7 cellular contexts compared by ENCODE assay signal in the genomic region with DNA sequence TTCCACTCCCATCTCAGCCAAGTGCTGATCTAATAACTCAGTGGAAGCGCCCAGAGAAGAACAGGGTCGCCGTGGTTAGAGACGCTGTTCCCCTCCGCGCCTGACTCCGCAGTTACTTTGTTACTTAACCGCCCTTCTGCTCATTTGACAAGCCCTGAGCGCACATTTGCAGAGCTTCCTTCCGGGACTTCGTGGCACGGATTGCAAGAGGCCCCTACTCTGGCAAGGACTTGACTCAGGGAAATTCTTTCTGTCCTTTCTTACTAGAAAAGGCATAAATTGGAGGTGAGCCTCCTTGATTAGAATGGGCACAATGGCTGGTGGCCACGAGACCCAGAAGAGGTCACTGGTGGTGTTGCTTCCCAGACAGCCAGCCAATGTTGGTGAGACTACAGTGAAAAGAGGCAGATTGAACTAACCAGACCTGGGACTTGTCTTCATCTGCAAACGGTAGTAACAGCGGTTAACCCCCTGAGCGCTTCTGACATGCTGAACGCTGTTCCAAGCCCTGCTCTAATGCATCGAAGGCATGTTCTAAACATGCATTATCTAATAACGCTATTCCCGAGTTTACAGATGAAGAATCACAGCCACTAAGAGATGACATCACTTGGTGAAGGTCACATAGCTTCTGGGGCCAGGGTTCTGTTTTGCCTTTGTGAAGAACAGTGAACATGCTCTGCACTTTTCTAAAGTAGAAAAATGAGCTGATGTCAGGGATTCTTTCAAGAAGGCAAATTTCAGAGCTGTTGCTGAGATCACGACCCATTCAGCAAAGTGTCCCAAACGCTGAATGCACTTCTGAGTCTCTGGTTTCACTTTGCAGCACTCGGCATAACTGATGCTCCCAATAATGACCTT. TPM values are rescaled to one million over a fixed set of nuclear protein-coding genes. Genes with fewer than 3 reads are reported as not detected.
DNase-seq lines count a peak whose midpoint lies in the region; ATAC-seq and TF ChIP-seq lines count a peak whose summit lies in the region.

No MANE protein-coding gene starts in this region.

- no peaks in the 10 kb centered on the region for H3K4me1 Mint-ChIP-seq in glutamatergic neuron (ENCODE audit: low read depth, unreplicated experiment)

- H3K9ac ChIP-seq in Loucy (ENCODE audit: low read depth, low read length, poor library complexity, severe bottlenecking) = peak overlapping the region; percentile 68

- H3K27me3 Mint-ChIP-seq in glutamatergic neuron (ENCODE audit: unreplicated experiment) = no peaks in the 10 kb centered on the region

- H3K79me2 ChIP-seq in Loucy (ENCODE audit: insufficient read depth, low read length) = no peaks in the 10 kb centered on the region

- peaks cover 3% of the 10 kb centered on the region for H3K9me3 Mint-ChIP-seq in glutamatergic neuron (ENCODE audit: unreplicated experiment)

- DNase-seq in activated T-cell treated with anti-CD3 and anti-CD28 coated beads, Interleukin-2, amount 50 U/mL, for 1 hour = peak; percentile 59
- DNase-seq in left ventricle myocardium inferior (peak; percentile 60), SHP77 treated with DMSO at 0.1 percent for 48 hours (lab: John Stamatoyannopoulos, UW) (no peak), glutamatergic neuron (no peak)
- DNase-seq in stimulated activated CD4-positive, alpha-beta T cell treated with anti-CD3 and anti-CD28 coated beads, Interleukin-2, amount 100 ng/mL, for 48 hours = peak; percentile 29 to 31

- intact Hi-C loops in left ventricle myocardium inferior (cut with micrococcal nuclease) = no loop called here

- peak overlapping the region; percentile 55 for H2AFZ ChIP-seq in Loucy (ENCODE audit: low read length)

- TF ChIP-seq CTCF in Loucy (conservative IDR thresholded peaks at IDR 0.05; ENCODE audit: low read length) (no peak), left ventricle myocardium inferior (IDR thresholded peaks at IDR 0.05; ENCODE audit: borderline replicate concordance) (no peak), glutamatergic neuron (IDR thresholded peaks at IDR 0.05; ENCODE audit: partially characterized antibody, unreplicated experiment) (no peak)

- no peaks in the 10 kb centered on the region for H4K20me1 ChIP-seq in Loucy (ENCODE audit: insufficient read depth, low read length, poor library complexity, severe bottlenecking)

- H3F3A ChIP-seq in Loucy (ENCODE audit: low read depth) = no peaks in the 10 kb centered on the region

- H3K4me2 ChIP-seq in Loucy (ENCODE audit: low read depth, low read length, poor library complexity, severe bottlenecking) = peak overlapping the region; percentile 72

- peak overlapping the region; percentile 62 for H3K27ac ChIP-seq in left ventricle myocardium inferior (replicated peaks)

- no peak for ATAC-seq in GM18858 (IDR thresholded peaks at IDR 0.05; ENCODE audit: unreplicated experiment)

- H3K4me3 Mint-ChIP-seq in glutamatergic neuron (ENCODE audit: unreplicated experiment) = no peak overlapping the region

- H3K4me1 ChIP-seq in Loucy (ENCODE audit: insufficient read depth, low read length, poor library complexity, severe bottlenecking) = peaks cover 40% of the 10 kb centered on the region
- H3K4me1 ChIP-seq in left ventricle myocardium inferior = peaks cover 18% of the 10 kb centered on the region

- no peaks in the 10 kb centered on the region for H3K9me2 ChIP-seq in Loucy (replicated peaks; ENCODE audit: low read depth, low read length)

- no peaks in the 10 kb centered on the region for H3K36me3 Mint-ChIP-seq in glutamatergic neuron (ENCODE audit: unreplicated experiment)

- H3K27ac Mint-ChIP-seq in glutamatergic neuron (ENCODE audit: unreplicated experiment) = no peak overlapping the region

- no peaks in the 10 kb centered on the region for H3K36me3 ChIP-seq in Loucy (ENCODE audit: insufficient read depth, low read length)
- no peaks in the 10 kb centered on the region for H3K36me3 ChIP-seq in left ventricle myocardium inferior

- H3K4me3 ChIP-seq in Loucy (ENCODE audit: low read length, poor library complexity, severe bottlenecking) (peak overlapping the region; percentile 65), left ventricle myocardium inferior (peak overlapping the region; percentile 1)

- H3K9me3 ChIP-seq in Loucy (ENCODE audit: insufficient read depth, low read depth, low read length) (no peaks in the 10 kb centered on the region), left ventricle myocardium inferior (replicated peaks) (no peaks in the 10 kb centered on the region)

- H3K27me3 ChIP-seq in Loucy (ENCODE audit: insufficient read depth, low read length, poor library complexity, severe bottlenecking) (no peaks in the 10 kb centered on the region), left ventricle myocardium inferior (ENCODE audit: low read depth) (no peaks in the 10 kb centered on the region)

RNA-seq across cellular contexts. Expression of a gene that starts 55.8 kb away (rescaled TPM):
- total RNA-seq in left ventricle myocardium inferior (9.7 TPM), glutamatergic neuron (ENCODE audit: unreplicated experiment) (2.9 TPM)

Comparison
In these comparisons a context has a peak if more than half of its experiments do, and no peak if none do; other contexts are left out.
1. DNase-seq: peak in activated T-cell treated with anti-CD3 and anti-CD28 coated beads, Interleukin-2, amount 50 U/mL, for 1 hour (single experiment), left ventricle myocardium inferior (single experiment) and stimulated activated CD4-positive, alpha-beta T cell treated with anti-CD3 and anti-CD28 coated beads, Interleukin-2, amount 100 ng/mL, for 48 hours (2 of 2); none in SHP77 treated with DMSO at 0.1 percent for 48 hours (single experiment) and glutamatergic neuron (single experiment).